Comparison of ENCODE assay signal across 29 cellular contexts in genomic region chr2:104620840-104621239, GRCh38.
"Had no signal": no experiment of that assay in that cellular context is flagged by ENCODE, and none has a peak within 500 bp of the region (broad histone marks: within the 10 kb centered on the region; RNA-seq: fewer than 3 reads in every experiment).

No MANE protein-coding gene starts in this region.

- H3K27ac Mint-ChIP-seq: dendritic cell treated with granulocyte-macrophage colony-stimulating factor and Interleukin-4, amounts not matched to agents 40 ng/mL and 50 ng/mL, for 4 days; endodermal cell; natural killer cell treated with Interleukin-12 subunit alpha and Interleukin-12 subunit beta and Interleukin-15 and Interleukin-18, amount 100 ng/mL, for 72 hours; progenitor cell of endocrine pancreas; stimulated activated naive CD8-positive, alpha-beta T cell treated with anti-CD3 and anti-CD28 coated beads, Interleukin-15, amount 100 ng/mL, for 72 hours had no signal

- H3K9me3 Mint-ChIP-seq: dendritic cell treated with granulocyte-macrophage colony-stimulating factor and Interleukin-4, amounts not matched to agents 40 ng/mL and 50 ng/mL, for 4 days had no signal

- ATAC-seq: foreskin keratinocyte; gastroesophageal sphincter; left ventricle myocardium superior; lower lobe of right lung; natural killer cell treated with Interleukin-12 subunit alpha and Interleukin-12 subunit beta and Interleukin-15 and Interleukin-18, amount 100 ng/mL, for 72 hours; sciatic nerve; stimulated activated naive CD8-positive, alpha-beta T cell treated with anti-CD3 and anti-CD28 coated beads, Interleukin-15, amount 100 ng/mL, for 72 hours; upper lobe of right lung had no signal

- H3K27me3 ChIP-seq: esophagus muscularis mucosa, foreskin keratinocyte, gastroesophageal sphincter, suprapubic skin, transverse colon, upper lobe of right lung, uterus had no signal

- H3K36me3 ChIP-seq: esophagus muscularis mucosa, gastroesophageal sphincter, lower lobe of right lung, suprapubic skin, transverse colon, upper lobe of right lung, uterus had no signal

- H3K36me3 Mint-ChIP-seq: natural killer cell treated with Interleukin-12 subunit alpha and Interleukin-12 subunit beta and Interleukin-15 and Interleukin-18, amount 100 ng/mL, for 72 hours had no signal

- FAIRE-seq: colon, keratinocyte had no signal

- H3K4me1 Mint-ChIP-seq: endodermal cell; neural crest cell; stimulated activated naive CD8-positive, alpha-beta T cell treated with anti-CD3 and anti-CD28 coated beads, Interleukin-15, amount 100 ng/mL, for 72 hours had no signal

- H3K9ac ChIP-seq: parathyroid adenoma had no signal

- H3K79me2 ChIP-seq: parathyroid adenoma had no signal

- H3K27ac ChIP-seq: epithelial cell of prostate, esophagus muscularis mucosa, foreskin keratinocyte, gastroesophageal sphincter, lower lobe of right lung, parathyroid adenoma, suprapubic skin, transverse colon, upper lobe of right lung, uterus had no signal

- H3K4me3 ChIP-seq: esophagus muscularis mucosa, gastroesophageal sphincter, lower lobe of right lung, smooth muscle cell, suprapubic skin, transverse colon, upper lobe of right lung, uterus had no signal

- H2AFZ ChIP-seq: parathyroid adenoma had no signal

- H3K9me3 ChIP-seq: esophagus muscularis mucosa, gastroesophageal sphincter, lower lobe of right lung, suprapubic skin, transverse colon, upper lobe of right lung, uterus had no signal

- H3K4me3 Mint-ChIP-seq: dendritic cell treated with granulocyte-macrophage colony-stimulating factor and Interleukin-4, amounts not matched to agents 40 ng/mL and 50 ng/mL, for 4 days; endodermal cell; natural killer cell treated with Interleukin-12 subunit alpha and Interleukin-12 subunit beta and Interleukin-15 and Interleukin-18, amount 100 ng/mL, for 72 hours; neural crest cell; stimulated activated naive CD8-positive, alpha-beta T cell treated with anti-CD3 and anti-CD28 coated beads, Interleukin-15, amount 100 ng/mL, for 72 hours had no signal

- H3K4me1 ChIP-seq: esophagus muscularis mucosa, foreskin keratinocyte, gastroesophageal sphincter, lower lobe of right lung, parathyroid adenoma, suprapubic skin, transverse colon, upper lobe of right lung, uterus had no signal

- DNase-seq: effector CD8-positive, alpha-beta T cell; endodermal cell; foreskin keratinocyte; glutamatergic neuron; hypothalamus; left ventricle myocardium superior; lower lobe of right lung; stimulated activated CD4-positive, alpha-beta T cell treated with anti-CD3 and anti-CD28 coated beads, Interleukin-12 subunit alpha, Interleukin-12 subunit beta, amount 100 ng/mL, for 4 hours; stimulated activated CD4-positive, alpha-beta T cell treated with anti-CD3 and anti-CD28 coated beads, Interleukin-1b, Interleukin-23, amount 100 ng/mL, for 48 hours; stimulated activated CD4-positive, alpha-beta T cell treated with anti-CD3 and anti-CD28 coated beads, Interleukin-4, amount 100 ng/mL, for 1 hour; stimulated activated CD8-positive, alpha-beta memory T cell treated with anti-CD3 and anti-CD28 coated beads, Interleukin-4, amount 100 ng/mL, for 48 hours; stimulated activated naive CD4-positive, alpha-beta T cell; stimulated activated naive CD8-positive, alpha-beta T cell treated with anti-CD3 and anti-CD28 coated beads, Interleukin-15, amount 100 ng/mL, for 72 hours; transverse colon; upper lobe of right lung; uterus had no signal

- H3K4me2 ChIP-seq: smooth muscle cell had no signal
